8 cellular contexts compared by ENCODE assay signal in the genomic region with DNA sequence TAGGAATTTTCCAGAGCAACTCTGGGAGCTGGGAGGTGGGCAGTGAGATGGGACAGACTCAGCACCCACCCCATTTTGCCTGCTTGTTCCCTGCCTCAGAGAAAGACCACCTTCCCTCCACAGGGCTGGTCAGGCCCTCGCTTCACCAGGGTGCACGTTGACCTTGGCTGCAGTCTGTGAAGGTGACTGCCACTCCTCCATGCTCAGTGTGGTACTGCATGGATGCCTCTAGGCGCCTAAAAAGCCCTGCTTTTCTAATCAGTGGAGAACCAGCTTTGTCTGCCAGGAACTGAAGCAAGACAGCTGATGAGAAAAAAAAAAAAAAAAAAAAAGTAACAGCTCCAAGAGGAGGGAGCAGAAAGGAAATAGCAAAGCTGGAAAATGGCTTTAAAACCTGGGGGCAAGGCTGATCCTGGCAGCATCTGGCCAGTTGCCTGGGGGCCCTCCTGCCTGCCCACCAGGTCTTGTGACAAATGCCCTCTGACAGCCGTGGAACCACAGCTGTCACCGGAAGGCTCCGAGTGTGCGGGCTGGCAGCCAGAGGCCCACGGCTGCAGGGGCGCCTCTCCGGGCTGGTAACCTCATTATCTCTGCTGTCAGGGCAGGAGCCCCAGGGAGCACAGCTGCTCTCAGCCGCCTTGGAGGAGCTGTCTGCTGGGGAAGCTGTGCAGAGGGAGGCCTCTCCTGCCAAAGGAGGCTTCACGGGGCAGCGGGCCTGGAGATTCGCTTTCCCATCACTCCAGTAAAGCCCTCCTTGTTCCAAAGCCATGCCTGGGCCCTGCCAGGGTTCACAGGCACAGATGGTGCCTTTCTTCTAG. TPM values are rescaled to one million over a fixed set of nuclear protein-coding genes. Genes with fewer than 3 reads are reported as not detected.
DNase-seq lines count a peak whose midpoint lies in the region; ATAC-seq lines count a peak whose summit lies in the region.

No MANE protein-coding gene starts in this region.

- ATAC-seq in GM21447 (IDR thresholded peaks at IDR 0.05; ENCODE audit: unreplicated experiment) (peak; percentile 51), HG03342 (IDR thresholded peaks at IDR 0.05; ENCODE audit: unreplicated experiment) (no peak), GM21526 (IDR thresholded peaks at IDR 0.05; ENCODE audit: low FRiP score, unreplicated experiment) (no peak)

- H3K27ac ChIP-seq in cingulate gyrus (ENCODE audit: low read depth, low read length) (peak overlapping the region; percentile 97), urinary bladder (ENCODE audit: low read depth) (peak overlapping the region; percentile 14)

- H3K4me3 ChIP-seq in urinary bladder (ENCODE audit: low read depth, low read length): no peak overlapping the region

- 11% methylated on average over 14 of the region's 14 CpGs for WGBS in urinary bladder

- H3K4me1 ChIP-seq in urinary bladder (ENCODE audit: insufficient read depth): no peaks in the 10 kb centered on the region

- no peaks in the 10 kb centered on the region for H3K36me3 ChIP-seq in urinary bladder (ENCODE audit: insufficient read depth)

- DNase-seq in NCI-H2081 treated with DMSO at 0.1 percent for 48 hours (lab: John Stamatoyannopoulos, UW) (peak; percentile 69), middle frontal gyrus (ENCODE audit: extremely low spot score, low spot score) (peak; percentile 43), NCI-H774 (lab: John Stamatoyannopoulos, UW) (no peak)

RNA-seq across cellular contexts. Expression of gene KIAA1614, which starts 13.7 kb away (rescaled TPM):
- 5.8 TPM for total RNA-seq in urinary bladder
- 16.6 TPM for polyA plus RNA-seq in urinary bladder
